Comparison of ENCODE assay signal across 14 cellular contexts in genomic region chr11:130300567-130300966, GRCh38. TPM values are rescaled to one million over a fixed set of nuclear protein-coding genes. Genes with fewer than 3 reads are reported as not detected.
DNase-seq lines count a peak whose midpoint lies in the region; ATAC-seq and TF ChIP-seq lines count a peak whose summit lies in the region.
"Had no signal": no experiment of that assay in that cellular context is flagged by ENCODE, and none has a peak within 500 bp of the region (broad histone marks: within the 10 kb centered on the region; RNA-seq: fewer than 3 reads in every experiment).

No MANE protein-coding gene starts in this region.

- TF ChIP-seq CTCF in WTC11 (IDR thresholded peaks at IDR 0.05) (no peak), brain microvascular endothelial cell (IDR thresholded peaks at IDR 0.05; ENCODE audit: low read depth, low read length, missing control alignments) (no peak), esophagus muscularis mucosa (IDR thresholded peaks at IDR 0.05) (no peak)

- H3K27ac ChIP-seq in brain microvascular endothelial cell (no peak overlapping the region), esophagus muscularis mucosa (replicated peaks in 1 of 4) (no peak overlapping the region)
- H3K27ac ChIP-seq: coronary artery, gastroesophageal sphincter, vagina had no signal

- 34% methylated on average over 1 of the region's 1 CpG for WGBS in esophagus muscularis mucosa

- no peaks in the 10 kb centered on the region for H3K9me3 ChIP-seq in esophagus muscularis mucosa
- H3K9me3 ChIP-seq: gastroesophageal sphincter, vagina had no signal

- no peak overlapping the region for H3K4me3 Mint-ChIP-seq in WTC11

- H3K36me3 ChIP-seq in brain microvascular endothelial cell (replicated peaks) (no peaks in the 10 kb centered on the region), esophagus muscularis mucosa (peaks cover 0 to 4% (median 0%) of the 10 kb centered on the region in 4 donors)
- H3K36me3 ChIP-seq: vagina had no signal

- peaks cover 10% of the 10 kb centered on the region for H3K9me3 Mint-ChIP-seq in WTC11

- no peaks in the 10 kb centered on the region for H3K27me3 ChIP-seq in brain microvascular endothelial cell (replicated peaks)
- H3K27me3 ChIP-seq in esophagus muscularis mucosa: no peaks in the 10 kb centered on the region
- H3K27me3 ChIP-seq: gastroesophageal sphincter, vagina had no signal

- peak overlapping the region; percentile 31; the same call in 1 of the 2 replicates for H3K27ac Mint-ChIP-seq in WTC11

- peaks cover 18% of the 10 kb centered on the region for H3K36me3 Mint-ChIP-seq in WTC11

- intact Hi-C loops in esophagus muscularis mucosa (cut with DNase I): no loop called here

- H3K4me1 Mint-ChIP-seq in WTC11: peaks cover 54% of the 10 kb centered on the region

- ATAC-seq in GM18511 (IDR thresholded peaks at IDR 0.05; ENCODE audit: unreplicated experiment): peak; percentile 69
- peak; percentile 64 for ATAC-seq in GM21423 (IDR thresholded peaks at IDR 0.05; ENCODE audit: unreplicated experiment)
- ATAC-seq in HG03159 (IDR thresholded peaks at IDR 0.05; ENCODE audit: unreplicated experiment): peak; percentile 66
- ATAC-seq in WTC11: no peak
- ATAC-seq: gastroesophageal sphincter had no signal

- no peak for TF ChIP-seq EP300 in esophagus muscularis mucosa (IDR thresholded peaks at IDR 0.05)

- H3K4me1 ChIP-seq in esophagus muscularis mucosa: peaks cover 11 to 28% (median 17%) of the 10 kb centered on the region in 4 donors
- H3K4me1 ChIP-seq: vagina had no signal

- H3K4me3 ChIP-seq in brain microvascular endothelial cell (ENCODE audit: low read depth, low read length): no peak overlapping the region
- no peak overlapping the region for H3K4me3 ChIP-seq in esophagus muscularis mucosa
- H3K4me3 ChIP-seq: coronary artery, gastroesophageal sphincter, lung, vagina had no signal

- no peak for TF ChIP-seq POLR2A in esophagus muscularis mucosa (IDR thresholded peaks at IDR 0.05; ENCODE audit: low read depth)

- in situ Hi-C loops in brain microvascular endothelial cell (cut with HindIII; ENCODE audit: low pct_ligation_motif_present, low sequenced_read_pairs): no loop called here

- CTCF ChIA-PET in WTC11 (lab: Charles Lee): no interaction called here

- H3K27me3 Mint-ChIP-seq in WTC11 (ENCODE audit: low read depth): no peaks in the 10 kb centered on the region

- POLR2A ChIA-PET in WTC11 (lab: Charles Lee): no interaction called here

- DNase-seq in WTC11 (ENCODE audit: low spot score) (no peak), brain microvascular endothelial cell (no peak), inferior parietal cortex (ENCODE audit: extremely low spot score) (no peak), Ammon's horn (ENCODE audit: low spot score) (no peak), esophagus muscularis mucosa (ENCODE audit: extremely low spot score) (no peak)
- DNase-seq: activated naive CD4-positive, alpha-beta T cell; NCI-H1694 treated with DMSO at 0.1 percent for 48 hours had no signal

TF ChIP-seq in WTC11, 78 proteins besides CTCF, POLR2A, EP300 and RAD21:
- TF ChIP-seq RELA (CRISPR knock-in tag; IDR thresholded peaks at IDR 0.05; ENCODE audit: borderline replicate concordance): no peak
- TF ChIP-seq NR3C1 (CRISPR knock-in tag; conservative IDR thresholded peaks at IDR 0.05; ENCODE audit: low read depth): no peak

RNA-seq across cellular contexts. Expression of gene ZBTB44, which starts 14.2 kb away (rescaled TPM):
- 87.5 to 107 TPM (median 89.5 TPM) in 3 replicates for total RNA-seq in WTC11 (2021)
- total RNA-seq in esophagus muscularis mucosa: 10 to 100 TPM; 50.4 to 86.4 (median 65.3) TPM
